22 cellular contexts compared by ENCODE assay signal in genomic region chr5:61429906-61430305, GRCh38.
A peak's percentile ranks its signal among the peaks of the same experiment; 100 is the strongest.
DNase-seq lines count a peak whose midpoint lies in the region; ATAC-seq and TF ChIP-seq lines count a peak whose summit lies in the region.
"Had no signal": no experiment of that assay in that cellular context is flagged by ENCODE, and none has a peak within 500 bp of the region (broad histone marks: within the 10 kb centered on the region; RNA-seq: fewer than 3 reads in every experiment).

No MANE protein-coding gene starts in this region.

- no peaks in the 10 kb centered on the region for H3K4me1 Mint-ChIP-seq in nephron progenitor cell

- H3K9me3 Mint-ChIP-seq in nephron progenitor cell = peaks cover 12% of the 10 kb centered on the region
- H3K9me3 Mint-ChIP-seq: CD8-positive, alpha-beta memory T cell had no signal

- DNase-seq in COLO829 (ENCODE audit: low spot score) (peak; percentile 34), M059J (ENCODE audit: low read depth) (peak; percentile 51), caudate nucleus (lab: John Stamatoyannopoulos, UW) (no peak), nephron progenitor cell (no peak), NCI-H2029 treated with DMSO at 0.1 percent for 48 hours (lab: John Stamatoyannopoulos, UW) (no peak), DMS114 treated with DMSO at 0.1 percent for 48 hours (lab: John Stamatoyannopoulos, UW; ENCODE audit: unreplicated experiment) (no peak)
- DNase-seq: 8988T; AML-193; C1 segment of cervical spinal cord; CD8-positive, alpha-beta memory T cell; GM23248; KG1; NCI-H1105; NCI-H2081 treated with DMSO at 0.1 percent for 48 hours; NCI-H2171 treated with DMSO at 0.1 percent for 48 hours; NCI-H446; NCI-H526; OCI-M1; SJCRH30 had no signal

- ATAC-seq in HG02973 (IDR thresholded peaks at IDR 0.05; ENCODE audit: unreplicated experiment) = no peak
- ATAC-seq in GM21526 (IDR thresholded peaks at IDR 0.05; ENCODE audit: low FRiP score, unreplicated experiment) = no peak
- ATAC-seq: HCT116 had no signal

- H3K27me3 Mint-ChIP-seq in nephron progenitor cell (ENCODE audit: low read depth, poor library complexity) = peaks cover 3% of the 10 kb centered on the region
- H3K27me3 Mint-ChIP-seq: CD8-positive, alpha-beta memory T cell had no signal

- H3K4me3 Mint-ChIP-seq in nephron progenitor cell = no peak overlapping the region
- H3K4me3 Mint-ChIP-seq: CD8-positive, alpha-beta memory T cell had no signal

- no peak for TF ChIP-seq CTCF in nephron progenitor cell (IDR thresholded peaks at IDR 0.05)

- peak overlapping the region; percentile 2 for H3K27ac ChIP-seq in caudate nucleus (ENCODE audit: low read depth, low read length)
- H3K27ac ChIP-seq: GM23248, SJCRH30 had no signal

- H3K36me3 Mint-ChIP-seq in nephron progenitor cell (ENCODE audit: low read depth) = peaks cover 20% of the 10 kb centered on the region

- H3K27ac Mint-ChIP-seq in nephron progenitor cell = peak overlapping the region; percentile 23
- H3K27ac Mint-ChIP-seq: CD8-positive, alpha-beta memory T cell had no signal

Comparison
In these comparisons a context has a peak if more than half of its experiments do, and no peak if none do; other contexts are left out.
1. DNase-seq: peak in COLO829 (single experiment) and M059J (single experiment); none in caudate nucleus (0 of 61), nephron progenitor cell (single experiment), NCI-H2029 treated with DMSO at 0.1 percent for 48 hours (single experiment) and DMS114 treated with DMSO at 0.1 percent for 48 hours (single experiment).